In the genomic region with DNA sequence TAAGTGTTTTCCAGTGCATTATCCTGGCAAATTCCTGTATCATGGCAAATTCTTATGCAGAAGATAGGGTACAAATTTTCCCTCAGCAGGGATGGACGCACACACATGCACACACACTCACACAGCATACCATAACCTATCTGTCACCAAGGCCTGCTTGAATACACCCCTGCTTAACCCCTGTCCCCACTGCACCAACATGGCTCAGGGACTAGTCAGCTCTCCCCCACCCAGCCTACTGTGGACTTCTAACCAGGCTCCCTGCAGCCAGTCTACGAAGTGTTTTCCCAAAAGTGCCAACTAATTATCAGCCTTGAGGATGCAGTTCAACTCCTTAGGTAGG, we compare ENCODE assay signal across 10 cellular contexts.
DNase-seq lines count a peak whose midpoint lies in the region; ATAC-seq and TF ChIP-seq lines count a peak whose summit lies in the region.
"Had no signal": no experiment of that assay in that cellular context is flagged by ENCODE, and none has a peak within 500 bp of the region (broad histone marks: within the 10 kb centered on the region; RNA-seq: fewer than 3 reads in every experiment).

No MANE protein-coding gene starts in this region.

- WGBS in spleen, 5 donors, result 91 to 100% (median 93%) methylated on average over 2 of the region's 2 CpGs

- H3K4me3 Mint-ChIP-seq in WTC11, result no peak overlapping the region

- intact Hi-C loops in spleen (cut with DNase I; ENCODE audit: low total_unique reads), result no loop called here

- no peaks in the 10 kb centered on the region for H3K4me1 ChIP-seq in HEK293 (ENCODE audit: control insufficient read depth, insufficient read depth, low read length)
- H3K4me1 ChIP-seq in foreskin keratinocyte, result peaks cover 10% of the 10 kb centered on the region
- peaks cover 28 to 72% (median 37%) of the 10 kb centered on the region in 6 donors for H3K4me1 ChIP-seq in spleen

- ATAC-seq in WTC11 (no peak), foreskin keratinocyte (peak; percentile 72), GM21367 (IDR thresholded peaks at IDR 0.05; ENCODE audit: unreplicated experiment) (no peak), HG03457 (IDR thresholded peaks at IDR 0.05; ENCODE audit: unreplicated experiment) (no peak)

- H3K27me3 Mint-ChIP-seq in WTC11 (ENCODE audit: low read depth), result no peaks in the 10 kb centered on the region

- H3K9me3 ChIP-seq in HEK293 (ENCODE audit: control insufficient read depth, insufficient read depth, low read depth, low read length), result no peaks in the 10 kb centered on the region
- no peaks in the 10 kb centered on the region for H3K9me3 ChIP-seq in spleen

- DNase-seq in WTC11 (ENCODE audit: low spot score) (no peak), foreskin keratinocyte (peak in 1 of 2 donors; percentile 56), spleen (no peak), NCI-H748 treated with DMSO at 0.1 percent for 48 hours (lab: John Stamatoyannopoulos, UW) (no peak)
- DNase-seq: GF-D8, NCI-H1436 treated with DMSO at 0.1 percent for 48 hours had no signal

- TF ChIP-seq CTCF in HEK293 (tag by site-specific recombination; IDR thresholded peaks at IDR 0.05) (no peak), WTC11 (IDR thresholded peaks at IDR 0.05) (no peak), foreskin keratinocyte (conservative IDR thresholded peaks at IDR 0.05) (no peak), spleen (IDR thresholded peaks at IDR 0.05 in 8 of 11, conservative IDR thresholded peaks at IDR 0.05 in 3 of 11) (no peak)

- H3K36me3 ChIP-seq in HEK293 (ENCODE audit: control insufficient read depth in 2 of 2, insufficient read depth in 1 of 2, low read length in 2 of 2) (no peaks in the 10 kb centered on the region), spleen (peaks cover 0 to 4% (median 0%) of the 10 kb centered on the region in 6 donors)

- no peaks in the 10 kb centered on the region for H3K36me3 Mint-ChIP-seq in WTC11

- H3K27ac ChIP-seq in HEK293 (ENCODE audit: extremely low read depth, low read depth, low read length) (no peak overlapping the region), foreskin keratinocyte (no peak overlapping the region), spleen (peak overlapping the region in 5 of 8 donors; percentile 60 to 72 (median 63))

- H3K27me3 ChIP-seq in foreskin keratinocyte (no peaks in the 10 kb centered on the region), spleen (replicated peaks in 1 of 7) (no peaks in the 10 kb centered on the region)

- TF ChIP-seq POLR2A in spleen (IDR thresholded peaks at IDR 0.05), result no peak

- peaks cover 20% of the 10 kb centered on the region for H3K4me1 Mint-ChIP-seq in WTC11

- H3K9me3 Mint-ChIP-seq in WTC11, result no peaks in the 10 kb centered on the region
- H3K9me3 Mint-ChIP-seq: activated T-helper 2 cell treated with anti-CD3 and anti-CD28 coated beads, Interferon-gamma antibody, Interleukin-2, Interleukin-4, amounts not matched to agents 10 μg/mL and 5 μg/mL and 100 μg/mL, durations not matched to agents 14 hours and 24 hours and 36 hours had no signal

- H3K4me3 ChIP-seq in HEK293 (ENCODE audit: low read depth, low read length) (no peak overlapping the region), spleen (no peak overlapping the region)

- peak overlapping the region; percentile 18; the same call in 1 of the 2 replicates for H3K27ac Mint-ChIP-seq in WTC11

- POLR2A ChIA-PET in HEK293 (lab: Yijun Ruan, JAX), result interaction anchor here (1.0 kb wide), 1 partner anchor 108 kb away, joined by 3 read pairs; a partner anchor contains a TSS
- POLR2A ChIA-PET in WTC11 (lab: Charles Lee), result no interaction called here

- CTCF ChIA-PET in HEK293 (lab: Yijun Ruan, JAX) (interaction anchor here (0.6 to 0.7 kb wide), 3 partner anchors 8 to 111 kb away, joined by 3 read pairs; no protein-coding TSS in a partner anchor), WTC11 (lab: Charles Lee) (no interaction called here)

TF ChIP-seq in HEK293, 187 proteins besides CTCF, POLR2A, EP300 and RAD21:
- TF ChIP-seq, protein P1, sequence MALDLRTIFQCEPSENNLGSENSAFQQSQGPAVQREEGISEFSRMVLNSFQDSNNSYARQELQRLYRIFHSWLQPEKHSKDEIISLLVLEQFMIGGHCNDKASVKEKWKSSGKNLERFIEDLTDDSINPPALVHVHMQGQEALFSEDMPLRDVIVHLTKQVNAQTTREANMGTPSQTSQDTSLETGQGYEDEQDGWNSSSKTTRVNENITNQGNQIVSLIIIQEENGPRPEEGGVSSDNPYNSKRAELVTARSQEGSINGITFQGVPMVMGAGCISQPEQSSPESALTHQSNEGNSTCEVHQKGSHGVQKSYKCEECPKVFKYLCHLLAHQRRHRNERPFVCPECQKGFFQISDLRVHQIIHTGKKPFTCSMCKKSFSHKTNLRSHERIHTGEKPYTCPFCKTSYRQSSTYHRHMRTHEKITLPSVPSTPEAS (tag by site-specific recombination; IDR thresholded peaks at IDR 0.05), result peak; percentile 54
- TF ChIP-seq HOXD13 (CRISPR knock-in tag; IDR thresholded peaks at IDR 0.05; ENCODE audit: borderline replicate concordance), result no peak

TF ChIP-seq in WTC11, 78 proteins besides CTCF, POLR2A, EP300 and RAD21:
- TF ChIP-seq, protein P2, sequence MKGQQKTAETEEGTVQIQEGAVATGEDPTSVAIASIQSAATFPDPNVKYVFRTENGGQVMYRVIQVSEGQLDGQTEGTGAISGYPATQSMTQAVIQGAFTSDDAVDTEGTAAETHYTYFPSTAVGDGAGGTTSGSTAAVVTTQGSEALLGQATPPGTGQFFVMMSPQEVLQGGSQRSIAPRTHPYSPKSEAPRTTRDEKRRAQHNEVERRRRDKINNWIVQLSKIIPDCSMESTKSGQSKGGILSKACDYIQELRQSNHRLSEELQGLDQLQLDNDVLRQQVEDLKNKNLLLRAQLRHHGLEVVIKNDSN (CRISPR knock-in tag; IDR thresholded peaks at IDR 0.05), result no peak
- TF ChIP-seq ZNF416 (CRISPR knock-in tag; IDR thresholded peaks at IDR 0.05), result no peak

Comparison
In these comparisons a context has a peak if more than half of its experiments do, and no peak if none do; other contexts are left out.
1. H3K27ac ChIP-seq: peak in spleen (5 of 8); none in HEK293 (single experiment) and foreskin keratinocyte (single experiment).